In the genomic region with DNA sequence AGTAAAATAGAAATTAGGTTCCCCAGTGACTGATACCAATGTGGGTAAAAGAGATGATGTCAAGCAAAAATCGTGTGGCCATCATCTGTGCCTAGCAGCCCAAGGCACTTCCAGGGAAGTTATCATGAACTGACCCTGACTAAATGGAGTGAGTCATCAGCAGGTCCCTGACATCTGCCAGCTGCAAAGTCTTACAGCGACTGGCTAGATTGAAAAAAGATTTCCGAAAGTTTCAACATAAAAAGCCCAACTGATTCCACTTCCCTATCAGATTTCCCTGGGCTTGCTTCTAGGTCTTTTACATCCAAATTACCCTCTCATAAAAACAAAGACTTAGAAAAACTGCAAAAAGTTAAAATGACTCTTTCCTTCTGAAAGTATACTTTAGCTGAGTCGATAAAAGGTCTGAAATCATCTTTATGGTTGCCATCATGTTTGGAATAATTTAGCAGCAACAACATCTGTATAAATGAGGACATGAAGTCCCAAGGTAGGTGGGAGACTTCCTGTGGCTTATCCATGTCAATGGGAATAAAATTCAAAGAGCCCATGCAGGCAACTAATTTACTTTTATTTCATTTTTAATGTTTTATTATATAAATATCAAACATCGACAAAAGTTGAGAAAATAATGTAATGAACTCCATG, we compare ENCODE assay signal across 11 cellular contexts.
DNase-seq lines count a peak whose midpoint lies in the region; ATAC-seq and TF ChIP-seq lines count a peak whose summit lies in the region.
"Had no signal": no experiment of that assay in that cellular context is flagged by ENCODE, and none has a peak within 500 bp of the region (broad histone marks: within the 10 kb centered on the region; RNA-seq: fewer than 3 reads in every experiment).

No MANE protein-coding gene starts in this region.

- peaks cover 12% of the 10 kb centered on the region for H3K4me1 ChIP-seq in GM23248 (ENCODE audit: insufficient read depth)
- peaks cover 3% of the 10 kb centered on the region; the same call in 1 of the 2 replicates for H3K4me1 ChIP-seq in PC-9 (replicated peaks; ENCODE audit: insufficient read depth)
- H3K4me1 ChIP-seq: body of pancreas, lower lobe of right lung had no signal

- H3F3A ChIP-seq in GM23248 (ENCODE audit: insufficient read depth) = peaks cover 11% of the 10 kb centered on the region
- H3F3A ChIP-seq in PC-9 (ENCODE audit: insufficient read depth, low read depth) = no peaks in the 10 kb centered on the region

- H3K27me3 ChIP-seq in GM23248 (replicated peaks; ENCODE audit: insufficient read depth) (no peaks in the 10 kb centered on the region), PC-9 (ENCODE audit: insufficient read depth, low read depth) (no peaks in the 10 kb centered on the region)
- H3K27me3 ChIP-seq: body of pancreas had no signal

- in situ Hi-C loops in GM23248 (cut with MboI) = no loop called here

- H3K79me2 ChIP-seq in GM23248 (ENCODE audit: insufficient read depth) (no peaks in the 10 kb centered on the region), PC-9 (ENCODE audit: low read depth) (no peaks in the 10 kb centered on the region)

- no peaks in the 10 kb centered on the region for H3K36me3 ChIP-seq in GM23248 (ENCODE audit: low read depth)
- no peaks in the 10 kb centered on the region for H3K36me3 ChIP-seq in PC-9 (ENCODE audit: low read depth)
- H3K36me3 ChIP-seq: lower lobe of right lung had no signal

- H2AFZ ChIP-seq in GM23248 (0 out of 2 replicates have a peak overlapping the region, but pooled peaks have one; percentile 23), PC-9 (no peak overlapping the region)

- no peak for ATAC-seq in HG03135 (IDR thresholded peaks at IDR 0.05; ENCODE audit: unreplicated experiment)
- ATAC-seq: body of pancreas had no signal

- H4K20me1 ChIP-seq in GM23248 (ENCODE audit: insufficient read depth) (no peaks in the 10 kb centered on the region), PC-9 (ENCODE audit: insufficient read depth) (no peaks in the 10 kb centered on the region)

- H3K4me2 ChIP-seq in GM23248 (ENCODE audit: unreplicated experiment) = peak overlapping the region; percentile 60
- peak overlapping the region; percentile 16; the same call in 1 of the 2 replicates for H3K4me2 ChIP-seq in PC-9

- POLR2A ChIA-PET in PC-9 (lab: Charles Lee; ENCODE audit: unreplicated experiment) = no interaction called here

- H3K27ac ChIP-seq in GM23248 (no peak overlapping the region), PC-9 (no peak overlapping the region)
- H3K27ac ChIP-seq: body of pancreas, lower lobe of right lung had no signal

- intact Hi-C loops in PC-9 (cut with micrococcal nuclease; ENCODE audit: unreplicated experiment) = no loop called here

- TF ChIP-seq CTCF in PC-9 (conservative IDR thresholded peaks at IDR 0.05) (no peak), fibroblast of pulmonary artery (IDR thresholded peaks at IDR 0.05; ENCODE audit: low read length, missing control alignments) (no peak)

- DNase-seq in GM23248 (peak; percentile 75), PC-9 (peak; percentile 6 to 40), fibroblast of pulmonary artery (ENCODE audit: low read depth) (peak; percentile 65), renal cortical epithelial cell (ENCODE audit: low read depth) (peak; percentile 68), NCI-H2196 treated with DMSO at 0.1 percent for 48 hours (lab: John Stamatoyannopoulos, UW; ENCODE audit: unreplicated experiment) (no peak), ecto neural progenitor cell (ENCODE audit: low spot score) (no peak), superior temporal gyrus (ENCODE audit: extremely low spot score) (no peak)
- DNase-seq: H9, lower lobe of right lung had no signal

- H3K9me3 ChIP-seq in GM23248 (ENCODE audit: low read depth) (no peaks in the 10 kb centered on the region), PC-9 (ENCODE audit: insufficient read depth, low read depth) (no peaks in the 10 kb centered on the region)
- H3K9me3 ChIP-seq: body of pancreas, lower lobe of right lung had no signal

- CTCF ChIA-PET in PC-9 (lab: Charles Lee) = no interaction called here

- H3K9me2 ChIP-seq in GM23248 (ENCODE audit: insufficient read depth) (no peaks in the 10 kb centered on the region), PC-9 (ENCODE audit: insufficient read depth) (no peaks in the 10 kb centered on the region)

- H3K9ac ChIP-seq in GM23248 = no peak overlapping the region

- BruUV-seq in PC-9 (replicated peaks; lab: Mats Ljungman, UMichigan) = no TSS peak

- 10 to 12% methylated on average over 5 of the region's 5 CpGs for WGBS in GM23248 (ENCODE audit: low coverage in 1 of 2, low lambda C conversion rate in 2 of 2, missing lambda C conversion rate in 2 of 2), 2 experiments

- H3K4me3 ChIP-seq in GM23248 = no peak overlapping the region
- H3K4me3 ChIP-seq in PC-9 = no peak overlapping the region
- no peak overlapping the region for H3K4me3 ChIP-seq in fibroblast of pulmonary artery (replicated peaks; ENCODE audit: low read depth, low read length)
- H3K4me3 ChIP-seq: body of pancreas, lower lobe of right lung had no signal

Comparison
In these comparisons a context has a peak if more than half of its experiments do, and no peak if none do; other contexts are left out.
1. DNase-seq: peak in GM23248 (single experiment), PC-9 (2 of 2), fibroblast of pulmonary artery (single experiment) and renal cortical epithelial cell (single experiment); none in NCI-H2196 treated with DMSO at 0.1 percent for 48 hours (single experiment), ecto neural progenitor cell (single experiment) and superior temporal gyrus (single experiment).